8 cellular contexts compared by ENCODE assay signal in genomic region chr6:42315991-42316378, GRCh38.
DNase-seq lines count a peak whose midpoint lies in the region; ATAC-seq, FAIRE-seq and TF ChIP-seq lines count a peak whose summit lies in the region.

No MANE protein-coding gene starts in this region.

- WGBS in GM12878 (ENCODE audit: insufficient coverage, insufficient replicate concordance, low lambda C conversion rate, missing lambda C conversion rate) = 8% methylated on average over 5 of the region's 5 CpGs

- RAD21 ChIA-PET in GM12878 (lab: Charles Lee; ENCODE audit: unreplicated experiment) = interaction anchor here (0.8 to 2.0 kb wide), 7 partner anchors 51 to 194 kb away, joined by 3 to 11 read pairs (median 3); partner anchors contain the start of gene TRERF1

- no peak for TF ChIP-seq POLR2A in GM12878 (IDR thresholded peaks at IDR 0.05; ENCODE audit: low read depth, low read length)

- POLR2A ChIA-PET in GM12878 (lab: Charles Lee) = interaction anchor here (1.3 to 1.9 kb wide), 2 partner anchors 52 to 74 kb away, joined by 4 to 6 read pairs; no protein-coding TSS in a partner anchor

- DNase-seq in COLO829 (ENCODE audit: low spot score) (peak; percentile 66), GM12878 (ENCODE audit: low read depth, low spot score) (no peak), myocyte (ENCODE audit: low read depth) (peak; percentile 90), GOT3 (lab: John Stamatoyannopoulos, UW) (no peak), putamen (ENCODE audit: low spot score) (no peak)

- no peak for TF ChIP-seq RAD21 in Ishikawa (IDR thresholded peaks at IDR 0.05; ENCODE audit: low read depth)
- TF ChIP-seq RAD21 in GM12878 (IDR thresholded peaks at IDR 0.05; ENCODE audit: insufficient read depth, low read depth, low read length) = no peak

- no peak for TF ChIP-seq CTCF in GM12878 (IDR thresholded peaks at IDR 0.05 in 2 of 3, conservative IDR thresholded peaks at IDR 0.05 in 1 of 3; ENCODE audit: control insufficient read depth in 2 of 3, extremely low read depth in 1 of 3, insufficient read depth in 1 of 3, low read depth in 3 of 3, low read length in 3 of 3)

- no TSS peak for BruUV-seq in GM12878 (replicated peaks; lab: Mats Ljungman, UMichigan)

- no peak overlapping the region for H3K27ac ChIP-seq in GM12878 (ENCODE audit: control insufficient read depth, insufficient read depth)

- no peaks in the 10 kb centered on the region for H4K20me1 ChIP-seq in GM12878 (ENCODE audit: control insufficient read depth, insufficient read depth)

- no peak overlapping the region for H3K9ac ChIP-seq in GM12878 (ENCODE audit: control insufficient read depth, insufficient read depth, low read length)

- H3K36me3 ChIP-seq in GM12878 (ENCODE audit: control insufficient read depth in 2 of 2, insufficient read depth in 2 of 2, low read length in 1 of 2) = no peaks in the 10 kb centered on the region

- SMC1A ChIA-PET in GM12878 (lab: Charles Lee; ENCODE audit: uncharacterized antibody, unreplicated experiment) = interaction anchor here (0.8 to 1.9 kb wide), 7 partner anchors 11 to 232 kb away, joined by 3 to 8 read pairs (median 4); no protein-coding TSS in a partner anchor

- no peaks in the 10 kb centered on the region; the same call in 1 of the 2 replicates for H3K79me2 ChIP-seq in GM12878 (ENCODE audit: control insufficient read depth, insufficient read depth, low read length)

- intact Hi-C loops in GM12878 (cut with micrococcal nuclease; ENCODE audit: unreplicated experiment) = no loop called here

- in situ Hi-C loops in GM12878 (cut with MboI) = no loop called here

- TF ChIP-seq EP300 in Ishikawa (IDR thresholded peaks at IDR 0.05; ENCODE audit: borderline replicate concordance) = peak; percentile 88
- no peak for TF ChIP-seq EP300 in GM12878 (IDR thresholded peaks at IDR 0.05; ENCODE audit: borderline replicate concordance in 1 of 2, control insufficient read depth in 1 of 2, low read depth in 2 of 2, low read length in 2 of 2)

- H3K4me2 ChIP-seq in GM12878 (ENCODE audit: control insufficient read depth, insufficient read depth) = peak overlapping the region; percentile 44; the same call in 1 of the 2 replicates

- peaks cover 14% of the 10 kb centered on the region for H3K4me1 ChIP-seq in GM12878 (ENCODE audit: control insufficient read depth, insufficient read depth, low read length)

- H3K4me3 ChIP-seq in GM12878 = no peak overlapping the region

- no peaks in the 10 kb centered on the region for H3K27me3 ChIP-seq in GM12878 (replicated peaks in 1 of 2; ENCODE audit: control insufficient read depth in 2 of 2, insufficient read depth in 2 of 2, low read length in 1 of 2)

- no peak for FAIRE-seq in GM12878 (lab: Jason Lieb, UNC)

- ATAC-seq in GM12878 = peak; percentile 78
- no peak for ATAC-seq in HG03280 (IDR thresholded peaks at IDR 0.05; ENCODE audit: unreplicated experiment)
- no peak for ATAC-seq in GM21576 (IDR thresholded peaks at IDR 0.05; ENCODE audit: unreplicated experiment)

- no peak overlapping the region for H2AFZ ChIP-seq in GM12878 (ENCODE audit: control insufficient read depth, low read depth, low read length)

- no peaks in the 10 kb centered on the region; the same call in 2 of the 3 replicates for H3K9me3 ChIP-seq in GM12878 (replicated peaks; ENCODE audit: control insufficient read depth, insufficient read depth, low read length)

- CTCF ChIA-PET in GM12878 (lab: Yijun Ruan, JAX) = interaction anchor here (0.7 to 2.4 kb wide), 5 partner anchors 10 to 474 kb away, joined by 3 to 10 read pairs (median 3); no protein-coding TSS in a partner anchor

TF ChIP-seq in Ishikawa, 13 proteins besides CTCF, POLR2A, EP300 and RAD21:
- no peak for TF ChIP-seq ZBTB7A (IDR thresholded peaks at IDR 0.05; ENCODE audit: low read depth)
- TF ChIP-seq TEAD4 (IDR thresholded peaks at IDR 0.05) = peak; percentile 94
- peak; percentile 82 for TF ChIP-seq TCF12 (IDR thresholded peaks at IDR 0.05; ENCODE audit: low read depth)
- TF ChIP-seq EGR1 (IDR thresholded peaks at IDR 0.05) = no peak
- TF ChIP-seq NFIC (IDR thresholded peaks at IDR 0.05) = peak; percentile 47

TF ChIP-seq in GM12878, 131 proteins besides CTCF, POLR2A, EP300 and RAD21:
- TF ChIP-seq RUNX3 (IDR thresholded peaks at IDR 0.05; ENCODE audit: low read length) (peak; percentile 35), ZBTB4 (CRISPR knock-in tag; IDR thresholded peaks at IDR 0.05) (no peak), JUNB (IDR thresholded peaks at IDR 0.05) (peak; percentile 42; the same call in 1 of the 2 replicates)
TF ChIP-seq in GM12878: peak in this region for 2.

Comparison
In these comparisons a context has a peak if more than half of its experiments do, and no peak if none do; other contexts are left out.
1. DNase-seq: peak in COLO829 (single experiment) and myocyte (single experiment); none in GM12878 (single experiment), GOT3 (single experiment) and putamen (single experiment).